Comparison of ENCODE assay signal across 8 cellular contexts in the genomic region with DNA sequence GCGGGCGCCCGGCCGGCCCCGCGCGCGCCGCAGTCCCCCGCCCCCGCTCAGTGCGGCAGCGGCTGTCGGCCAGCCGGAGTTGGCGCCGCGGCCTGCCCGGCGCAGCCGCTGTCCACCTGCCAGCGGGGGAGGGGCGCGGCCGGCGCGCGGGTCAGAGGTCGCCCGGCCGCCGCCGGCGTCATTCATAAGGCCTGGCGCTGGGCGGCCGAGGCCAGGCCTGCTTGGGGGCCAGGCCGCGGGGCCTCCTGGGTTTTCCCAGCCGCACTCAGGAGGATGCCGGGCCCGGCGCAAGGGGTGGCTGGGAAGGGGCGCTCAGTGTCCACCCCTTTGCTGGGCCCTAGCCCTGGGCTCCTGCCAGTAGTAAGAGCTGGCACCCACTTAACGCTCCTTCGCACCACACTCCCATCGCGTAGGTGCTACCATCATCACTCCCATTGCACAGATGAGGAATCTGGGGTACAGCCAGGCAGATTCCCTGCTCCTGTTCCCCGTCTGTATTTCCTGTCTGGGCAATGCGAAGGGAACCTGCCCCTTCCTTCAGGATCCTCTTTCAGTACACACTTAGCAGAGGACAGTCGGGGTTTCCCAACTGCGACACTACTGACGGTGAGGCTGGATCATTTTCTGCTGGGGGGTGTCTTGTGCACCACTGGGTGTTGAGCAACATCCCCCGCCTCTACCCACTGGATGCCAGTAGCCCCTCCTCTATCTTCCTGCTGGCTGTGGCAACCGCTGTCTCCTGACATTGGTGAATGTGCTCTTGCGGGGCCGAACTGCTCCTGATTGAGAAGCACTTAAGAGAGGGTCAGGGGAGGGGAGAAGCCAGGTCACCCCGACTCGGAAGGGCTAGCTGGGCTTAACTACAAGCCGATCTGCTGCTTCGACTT. TPM values are rescaled to one million over a fixed set of nuclear protein-coding genes. Genes with fewer than 3 reads are reported as not detected.
A peak's percentile ranks its signal among the peaks of the same experiment; 100 is the strongest.
DNase-seq lines count a peak whose midpoint lies in the region; ATAC-seq, FAIRE-seq and TF ChIP-seq lines count a peak whose summit lies in the region.

No MANE protein-coding gene starts in this region.

- ATAC-seq in HG03354 (IDR thresholded peaks at IDR 0.05; ENCODE audit: poor library complexity, severe bottlenecking, unreplicated experiment) (peak; percentile 31), HG03159 (IDR thresholded peaks at IDR 0.05; ENCODE audit: unreplicated experiment) (no peak)
- ATAC-seq in activated naive CD8-positive, alpha-beta T cell treated with anti-CD3 and anti-CD28 coated beads, Interleukin-2, amount 50 U/mL, for 24 hours, result peak; percentile 0

- peak overlapping the region; percentile 87 for H3K4me3 Mint-ChIP-seq in activated naive CD8-positive, alpha-beta T cell treated with anti-CD3 and anti-CD28 coated beads, Interleukin-2, amount 50 U/mL, for 24 hours

- peaks cover 40% of the 10 kb centered on the region for H3K79me2 ChIP-seq in osteoblast (ENCODE audit: insufficient read depth, low read length)

- H3K4me2 ChIP-seq in osteoblast (ENCODE audit: insufficient read depth, low read length), result peak overlapping the region; percentile 94

- H3K4me1 Mint-ChIP-seq in activated naive CD8-positive, alpha-beta T cell treated with anti-CD3 and anti-CD28 coated beads, Interleukin-2, amount 50 U/mL, for 24 hours, result peaks cover 37% of the 10 kb centered on the region

- no peaks in the 10 kb centered on the region for H3K27me3 Mint-ChIP-seq in activated naive CD8-positive, alpha-beta T cell treated with anti-CD3 and anti-CD28 coated beads, Interleukin-2, amount 50 U/mL, for 24 hours

- H3K27ac ChIP-seq in cardiac muscle cell (peak overlapping the region; percentile 95), osteoblast (ENCODE audit: low read depth, low read length) (peak overlapping the region; percentile 99)

- H3K36me3 Mint-ChIP-seq in activated naive CD8-positive, alpha-beta T cell treated with anti-CD3 and anti-CD28 coated beads, Interleukin-2, amount 50 U/mL, for 24 hours (ENCODE audit: low read depth), result peaks cover 10% of the 10 kb centered on the region

- H3K27ac Mint-ChIP-seq in activated naive CD8-positive, alpha-beta T cell treated with anti-CD3 and anti-CD28 coated beads, Interleukin-2, amount 50 U/mL, for 24 hours, result peak overlapping the region; percentile 81

- TF ChIP-seq CTCF in cardiac muscle cell (IDR thresholded peaks at IDR 0.05; ENCODE audit: low read depth, low read length) (no peak), osteoblast (IDR thresholded peaks at IDR 0.05; ENCODE audit: extremely low read depth, low read depth, low read length) (no peak)

- H2AFZ ChIP-seq in osteoblast (ENCODE audit: low read length), result peak overlapping the region; percentile 97

- H3K4me3 ChIP-seq in cardiac muscle cell (peak overlapping the region; percentile 24), osteoblast (ENCODE audit: insufficient read depth, low read length) (peak overlapping the region; percentile 72)

- no peaks in the 10 kb centered on the region for H3K27me3 ChIP-seq in cardiac muscle cell
- no peaks in the 10 kb centered on the region for H3K27me3 ChIP-seq in osteoblast (ENCODE audit: insufficient read depth, low read length)

- H4K20me1 ChIP-seq in osteoblast (ENCODE audit: insufficient read depth, low read length), result peaks cover 10% of the 10 kb centered on the region

- no peaks in the 10 kb centered on the region for H3K9me3 Mint-ChIP-seq in activated naive CD8-positive, alpha-beta T cell treated with anti-CD3 and anti-CD28 coated beads, Interleukin-2, amount 50 U/mL, for 24 hours

- H3K36me3 ChIP-seq in cardiac muscle cell (no peaks in the 10 kb centered on the region), osteoblast (ENCODE audit: insufficient read depth, low read length) (no peaks in the 10 kb centered on the region)

- FAIRE-seq in RCC 7860 (lab: Jason Lieb, UNC), result no peak

- H3K9me3 ChIP-seq in cardiac muscle cell (ENCODE audit: low read depth), result no peaks in the 10 kb centered on the region
- no peaks in the 10 kb centered on the region for H3K9me3 ChIP-seq in osteoblast (ENCODE audit: low read depth, low read length)

- DNase-seq in NCI-H345 (lab: John Stamatoyannopoulos, UW) (peak; percentile 42), NCI-H345 treated with DMSO at 0.1 percent for 48 hours (lab: John Stamatoyannopoulos, UW; ENCODE audit: unreplicated experiment) (no peak), RCC 7860 (ENCODE audit: low spot score) (peak; percentile 21), cardiac muscle cell (ENCODE audit: low read depth in 1 of 2, low spot score in 1 of 2) (peak; percentile 32 to 84), osteoblast (ENCODE audit: insufficient read length, low spot score, missing footprints) (peak; percentile 65)
- peak; percentile 37 for DNase-seq in activated naive CD8-positive, alpha-beta T cell treated with anti-CD3 and anti-CD28 coated beads, Interleukin-2, amount 50 U/mL, for 24 hours

- H3K4me1 ChIP-seq in cardiac muscle cell (ENCODE audit: low read depth) (peaks cover 35% of the 10 kb centered on the region), osteoblast (ENCODE audit: insufficient read depth, low read length) (peaks cover 35% of the 10 kb centered on the region)

RNA-seq across cellular contexts. Expression of a gene that starts 0.8 kb away (rescaled TPM):
- total RNA-seq in cardiac muscle cell (95.2 and 126 TPM in 2 replicates), osteoblast (45.6 and 56.3 TPM in 2 replicates)
- polyA plus RNA-seq in cardiac muscle cell, result 30.6 and 33.5 TPM in 2 replicates

RNA-seq across cellular contexts. Expression of a gene that starts 18.0 kb away (rescaled TPM):
- total RNA-seq in cardiac muscle cell (19.1 and 21.8 TPM in 2 replicates), osteoblast (1.1 and 2.7 TPM in 2 replicates)
- polyA plus RNA-seq in cardiac muscle cell, result 27.5 and 30.7 TPM in 2 replicates

RNA-seq across cellular contexts. Expression of a gene that starts 27.9 kb away (rescaled TPM):
- total RNA-seq in cardiac muscle cell, result 112 and 158 TPM in 2 replicates
- polyA plus RNA-seq in cardiac muscle cell, result 130 and 136 TPM in 2 replicates
- 16.2 and 27.9 TPM in 2 replicates for total RNA-seq in osteoblast

RNA-seq across cellular contexts. Expression of a gene that starts 32.8 kb away (rescaled TPM):
- total RNA-seq in cardiac muscle cell (3.6 and 14.2 TPM in 2 replicates), osteoblast (not detected in 2 replicates)
- polyA plus RNA-seq in cardiac muscle cell, result 4.1 and 7.5 TPM in 2 replicates

RNA-seq across cellular contexts. Expression of a gene that starts 45.8 kb away (rescaled TPM):
- total RNA-seq in cardiac muscle cell, result 16.0 and 19.4 TPM in 2 replicates
- polyA plus RNA-seq in cardiac muscle cell, result 23.2 and 25.6 TPM in 2 replicates
- 0.59 and 1.1 TPM in 2 replicates for total RNA-seq in osteoblast
